Comparison of ENCODE assay signal across 16 cellular contexts in genomic region chr3:39849992-39850706, GRCh38. TPM values are rescaled to one million over a fixed set of nuclear protein-coding genes. Genes with fewer than 3 reads are reported as not detected.
DNase-seq lines count a peak whose midpoint lies in the region; ATAC-seq and TF ChIP-seq lines count a peak whose summit lies in the region.
"Had no signal": no experiment of that assay in that cellular context is flagged by ENCODE, and none has a peak within 500 bp of the region (broad histone marks: within the 10 kb centered on the region; RNA-seq: fewer than 3 reads in every experiment).

No MANE protein-coding gene starts in this region.

- peak overlapping the region; percentile 7 for H3K4me3 ChIP-seq in LNCaP clone FGC (ENCODE audit: low read depth, low read length)
- H3K4me3 ChIP-seq: thoracic aorta had no signal

- peak; percentile 32 for DNase-seq in GDM1 (lab: John Stamatoyannopoulos, UW)
- DNase-seq in LNCaP clone FGC (ENCODE audit: low read depth), result peak; percentile 42
- peak; percentile 88 for DNase-seq in NCI-H526 treated with DMSO at 0.1 percent for 48 hours (lab: John Stamatoyannopoulos, UW)
- DNase-seq in left kidney (ENCODE audit: low read depth, low spot score), result peak; percentile 2
- DNase-seq in NCI-H2171 (lab: John Stamatoyannopoulos, UW), result no peak
- no peak for DNase-seq in putamen (ENCODE audit: low spot score)
- DNase-seq in left ventricle myocardium superior, result no peak
- DNase-seq: activated CD4-positive, alpha-beta T cell treated with anti-CD3 and anti-CD28 coated beads, Interleukin-2, amount 50 U/mL, for 4 hours; activated gamma-delta T cell; CD4-positive, alpha-beta T cell; effector memory CD4-positive, alpha-beta T cell; foreskin melanocyte; naive thymus-derived CD8-positive, alpha-beta T cell had no signal

- intact Hi-C loops in left ventricle myocardium superior (cut with micrococcal nuclease), result no loop called here

- no peak for ATAC-seq in HG02870 (IDR thresholded peaks at IDR 0.05; ENCODE audit: unreplicated experiment)
- ATAC-seq in left ventricle myocardium superior, result no peak
- ATAC-seq: naive thymus-derived CD8-positive, alpha-beta T cell had no signal

- TF ChIP-seq CTCF in LNCaP clone FGC (IDR thresholded peaks at IDR 0.05; ENCODE audit: control insufficient read depth, extremely low read depth, insufficient read depth), result no peak

RNA-seq across cellular contexts. Expression of gene MYRIP, which starts 40.7 kb away (rescaled TPM):
- total RNA-seq in left ventricle myocardium superior, result 0.84 TPM
- total RNA-seq: CD4-positive, alpha-beta T cell; H4; naive thymus-derived CD8-positive, alpha-beta T cell had no signal

Comparison
In these comparisons a context has a peak if more than half of its experiments do, and no peak if none do; other contexts are left out.
1. DNase-seq: peak in GDM1 (single experiment), LNCaP clone FGC (single experiment), NCI-H526 treated with DMSO at 0.1 percent for 48 hours (single experiment) and left kidney (single experiment); none in NCI-H2171 (single experiment), putamen (single experiment) and left ventricle myocardium superior (single experiment).